Comparison of ENCODE assay signal across 1 cellular context in the genomic region with DNA sequence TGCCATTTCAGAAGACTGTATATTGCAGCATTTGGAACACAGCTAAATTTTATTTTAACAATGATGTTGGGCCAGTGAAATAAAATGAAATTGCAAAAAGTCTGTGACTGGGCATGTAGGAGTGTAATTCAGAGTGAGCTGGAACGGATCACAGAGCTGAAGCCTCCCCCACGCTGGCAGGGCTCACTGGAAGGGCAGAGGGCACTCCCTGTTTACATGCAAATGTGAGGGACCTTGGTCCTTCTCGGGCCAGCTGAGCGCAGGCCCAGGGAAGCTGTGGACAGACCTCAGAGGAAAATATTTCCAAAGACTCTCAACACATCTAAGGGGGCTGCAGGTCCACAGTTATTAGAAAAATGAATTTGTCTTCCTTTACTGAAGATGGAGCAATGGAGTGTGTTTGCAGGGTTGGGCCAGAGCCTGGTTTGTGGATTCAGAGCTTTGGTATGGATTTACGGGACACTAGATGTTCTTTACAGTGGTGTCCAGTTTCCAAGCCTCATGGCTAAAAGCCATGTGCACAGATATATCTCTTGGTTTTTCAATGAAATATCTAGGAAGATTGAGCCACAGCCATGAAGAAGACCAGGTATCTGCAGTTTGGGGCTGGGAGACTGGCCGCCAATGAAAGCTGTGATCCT.
TF ChIP-seq lines count a peak whose summit lies in the region.

No MANE protein-coding gene starts in this region.

TF ChIP-seq in GM23338, 12 proteins besides CTCF, POLR2A, EP300 and RAD21 (continued from another document):
- TF ChIP-seq, protein P1, sequence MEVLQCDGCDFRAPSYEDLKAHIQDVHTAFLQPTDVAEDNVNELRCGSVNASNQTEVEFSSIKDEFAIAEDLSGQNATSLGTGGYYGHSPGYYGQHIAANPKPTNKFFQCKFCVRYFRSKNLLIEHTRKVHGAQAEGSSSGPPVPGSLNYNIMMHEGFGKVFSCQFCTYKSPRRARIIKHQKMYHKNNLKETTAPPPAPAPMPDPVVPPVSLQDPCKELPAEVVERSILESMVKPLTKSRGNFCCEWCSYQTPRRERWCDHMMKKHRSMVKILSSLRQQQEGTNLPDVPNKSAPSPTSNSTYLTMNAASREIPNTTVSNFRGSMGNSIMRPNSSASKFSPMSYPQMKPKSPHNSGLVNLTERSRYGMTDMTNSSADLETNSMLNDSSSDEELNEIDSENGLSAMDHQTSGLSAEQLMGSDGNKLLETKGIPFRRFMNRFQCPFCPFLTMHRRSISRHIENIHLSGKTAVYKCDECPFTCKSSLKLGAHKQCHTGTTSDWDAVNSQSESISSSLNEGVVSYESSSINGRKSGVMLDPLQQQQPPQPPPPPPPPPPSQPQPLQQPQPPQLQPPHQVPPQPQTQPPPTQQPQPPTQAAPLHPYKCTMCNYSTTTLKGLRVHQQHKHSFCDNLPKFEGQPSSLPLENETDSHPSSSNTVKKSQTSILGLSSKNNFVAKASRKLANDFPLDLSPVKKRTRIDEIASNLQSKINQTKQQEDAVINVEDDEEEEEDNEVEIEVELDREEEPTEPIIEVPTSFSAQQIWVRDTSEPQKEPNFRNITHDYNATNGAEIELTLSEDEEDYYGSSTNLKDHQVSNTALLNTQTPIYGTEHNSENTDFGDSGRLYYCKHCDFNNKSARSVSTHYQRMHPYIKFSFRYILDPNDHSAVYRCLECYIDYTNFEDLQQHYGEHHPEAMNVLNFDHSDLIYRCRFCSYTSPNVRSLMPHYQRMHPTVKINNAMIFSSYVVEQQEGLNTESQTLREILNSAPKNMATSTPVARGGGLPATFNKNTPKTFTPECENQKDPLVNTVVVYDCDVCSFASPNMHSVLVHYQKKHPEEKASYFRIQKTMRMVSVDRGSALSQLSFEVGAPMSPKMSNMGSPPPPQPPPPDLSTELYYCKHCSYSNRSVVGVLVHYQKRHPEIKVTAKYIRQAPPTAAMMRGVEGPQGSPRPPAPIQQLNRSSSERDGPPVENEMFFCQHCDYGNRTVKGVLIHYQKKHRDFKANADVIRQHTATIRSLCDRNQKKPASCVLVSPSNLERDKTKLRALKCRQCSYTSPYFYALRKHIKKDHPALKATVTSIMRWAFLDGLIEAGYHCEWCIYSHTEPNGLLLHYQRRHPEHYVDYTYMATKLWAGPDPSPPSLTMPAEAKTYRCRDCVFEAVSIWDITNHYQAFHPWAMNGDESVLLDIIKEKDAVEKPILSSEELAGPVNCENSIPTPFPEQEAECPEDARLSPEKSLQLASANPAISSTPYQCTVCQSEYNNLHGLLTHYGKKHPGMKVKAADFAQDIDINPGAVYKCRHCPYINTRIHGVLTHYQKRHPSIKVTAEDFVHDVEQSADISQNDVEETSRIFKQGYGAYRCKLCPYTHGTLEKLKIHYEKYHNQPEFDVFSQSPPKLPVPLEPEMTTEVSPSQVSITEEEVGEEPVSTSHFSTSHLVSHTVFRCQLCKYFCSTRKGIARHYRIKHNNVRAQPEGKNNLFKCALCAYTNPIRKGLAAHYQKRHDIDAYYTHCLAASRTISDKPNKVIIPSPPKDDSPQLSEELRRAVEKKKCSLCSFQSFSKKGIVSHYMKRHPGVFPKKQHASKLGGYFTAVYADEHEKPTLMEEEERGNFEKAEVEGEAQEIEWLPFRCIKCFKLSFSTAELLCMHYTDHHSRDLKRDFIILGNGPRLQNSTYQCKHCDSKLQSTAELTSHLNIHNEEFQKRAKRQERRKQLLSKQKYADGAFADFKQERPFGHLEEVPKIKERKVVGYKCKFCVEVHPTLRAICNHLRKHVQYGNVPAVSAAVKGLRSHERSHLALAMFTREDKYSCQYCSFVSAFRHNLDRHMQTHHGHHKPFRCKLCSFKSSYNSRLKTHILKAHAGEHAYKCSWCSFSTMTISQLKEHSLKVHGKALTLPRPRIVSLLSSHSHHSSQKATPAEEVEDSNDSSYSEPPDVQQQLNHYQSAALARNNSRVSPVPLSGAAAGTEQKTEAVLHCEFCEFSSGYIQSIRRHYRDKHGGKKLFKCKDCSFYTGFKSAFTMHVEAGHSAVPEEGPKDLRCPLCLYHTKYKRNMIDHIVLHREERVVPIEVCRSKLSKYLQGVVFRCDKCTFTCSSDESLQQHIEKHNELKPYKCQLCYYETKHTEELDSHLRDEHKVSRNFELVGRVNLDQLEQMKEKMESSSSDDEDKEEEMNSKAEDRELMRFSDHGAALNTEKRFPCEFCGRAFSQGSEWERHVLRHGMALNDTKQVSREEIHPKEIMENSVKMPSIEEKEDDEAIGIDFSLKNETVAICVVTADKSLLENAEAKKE (CRISPR knock-in tag; IDR thresholded peaks at IDR 0.05) = no peak
- TF ChIP-seq ZNF114 (CRISPR knock-in tag; IDR thresholded peaks at IDR 0.05) (no peak), CREB1 (CRISPR knock-in tag; IDR thresholded peaks at IDR 0.05; ENCODE audit: low read depth) (no peak), POLR2AphosphoS5 (IDR thresholded peaks at IDR 0.05; ENCODE audit: low read depth) (no peak)
- TF ChIP-seq, protein P2, sequence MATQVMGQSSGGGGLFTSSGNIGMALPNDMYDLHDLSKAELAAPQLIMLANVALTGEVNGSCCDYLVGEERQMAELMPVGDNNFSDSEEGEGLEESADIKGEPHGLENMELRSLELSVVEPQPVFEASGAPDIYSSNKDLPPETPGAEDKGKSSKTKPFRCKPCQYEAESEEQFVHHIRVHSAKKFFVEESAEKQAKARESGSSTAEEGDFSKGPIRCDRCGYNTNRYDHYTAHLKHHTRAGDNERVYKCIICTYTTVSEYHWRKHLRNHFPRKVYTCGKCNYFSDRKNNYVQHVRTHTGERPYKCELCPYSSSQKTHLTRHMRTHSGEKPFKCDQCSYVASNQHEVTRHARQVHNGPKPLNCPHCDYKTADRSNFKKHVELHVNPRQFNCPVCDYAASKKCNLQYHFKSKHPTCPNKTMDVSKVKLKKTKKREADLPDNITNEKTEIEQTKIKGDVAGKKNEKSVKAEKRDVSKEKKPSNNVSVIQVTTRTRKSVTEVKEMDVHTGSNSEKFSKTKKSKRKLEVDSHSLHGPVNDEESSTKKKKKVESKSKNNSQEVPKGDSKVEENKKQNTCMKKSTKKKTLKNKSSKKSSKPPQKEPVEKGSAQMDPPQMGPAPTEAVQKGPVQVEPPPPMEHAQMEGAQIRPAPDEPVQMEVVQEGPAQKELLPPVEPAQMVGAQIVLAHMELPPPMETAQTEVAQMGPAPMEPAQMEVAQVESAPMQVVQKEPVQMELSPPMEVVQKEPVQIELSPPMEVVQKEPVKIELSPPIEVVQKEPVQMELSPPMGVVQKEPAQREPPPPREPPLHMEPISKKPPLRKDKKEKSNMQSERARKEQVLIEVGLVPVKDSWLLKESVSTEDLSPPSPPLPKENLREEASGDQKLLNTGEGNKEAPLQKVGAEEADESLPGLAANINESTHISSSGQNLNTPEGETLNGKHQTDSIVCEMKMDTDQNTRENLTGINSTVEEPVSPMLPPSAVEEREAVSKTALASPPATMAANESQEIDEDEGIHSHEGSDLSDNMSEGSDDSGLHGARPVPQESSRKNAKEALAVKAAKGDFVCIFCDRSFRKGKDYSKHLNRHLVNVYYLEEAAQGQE (IDR thresholded peaks at IDR 0.05; ENCODE audit: unreplicated experiment) = no peak
TF ChIP-seq in GM23338: peak in this region for 0.
